1 cellular context compared by ENCODE assay signal in the genomic region with DNA sequence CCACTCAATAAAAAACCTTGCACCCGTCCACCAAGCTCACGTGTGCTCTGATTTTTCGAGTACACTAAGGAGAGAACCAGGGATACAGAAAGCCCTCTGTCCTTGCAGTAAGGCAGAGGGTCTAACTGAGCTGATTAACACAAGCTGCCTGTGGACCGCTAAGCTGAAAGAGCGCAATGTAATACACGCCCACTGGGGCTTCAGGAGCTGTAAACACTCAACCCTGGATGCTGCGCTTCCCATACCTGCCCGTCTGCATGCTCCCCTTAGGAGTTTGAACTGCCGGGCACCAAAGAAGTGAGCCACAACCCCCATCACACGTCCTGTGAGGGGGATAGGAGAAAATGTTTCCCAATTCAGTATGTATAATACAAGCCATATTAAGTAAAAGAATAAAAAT.
TF ChIP-seq lines count a peak whose summit lies in the region.

No MANE protein-coding gene starts in this region.

TF ChIP-seq in WTC11, 78 proteins besides CTCF, POLR2A, EP300 and RAD21 (continued from another document):
- TF ChIP-seq ZNF416 (CRISPR knock-in tag; IDR thresholded peaks at IDR 0.05), result no peak
- TF ChIP-seq CBFB (CRISPR knock-in tag; IDR thresholded peaks at IDR 0.05; ENCODE audit: low read depth), result no peak
- no peak for TF ChIP-seq GABPB1 (CRISPR knock-in tag; IDR thresholded peaks at IDR 0.05)
- TF ChIP-seq NR2C2 (CRISPR knock-in tag; IDR thresholded peaks at IDR 0.05), result no peak
- no peak for TF ChIP-seq ZNF671 (CRISPR knock-in tag; IDR thresholded peaks at IDR 0.05)
- TF ChIP-seq, protein P1, sequence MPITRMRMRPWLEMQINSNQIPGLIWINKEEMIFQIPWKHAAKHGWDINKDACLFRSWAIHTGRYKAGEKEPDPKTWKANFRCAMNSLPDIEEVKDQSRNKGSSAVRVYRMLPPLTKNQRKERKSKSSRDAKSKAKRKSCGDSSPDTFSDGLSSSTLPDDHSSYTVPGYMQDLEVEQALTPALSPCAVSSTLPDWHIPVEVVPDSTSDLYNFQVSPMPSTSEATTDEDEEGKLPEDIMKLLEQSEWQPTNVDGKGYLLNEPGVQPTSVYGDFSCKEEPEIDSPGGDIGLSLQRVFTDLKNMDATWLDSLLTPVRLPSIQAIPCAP (CRISPR knock-in tag; IDR thresholded peaks at IDR 0.05), result no peak
TF ChIP-seq in WTC11: peak in this region for 0.
